Comparison of ENCODE assay signal across 9 cellular contexts in genomic region chr14:89773151-89773550, GRCh38.
DNase-seq lines count a peak whose midpoint lies in the region; ATAC-seq, FAIRE-seq and TF ChIP-seq lines count a peak whose summit lies in the region.
"Had no signal": no experiment of that assay in that cellular context is flagged by ENCODE, and none has a peak within 500 bp of the region (broad histone marks: within the 10 kb centered on the region; RNA-seq: fewer than 3 reads in every experiment).

No MANE protein-coding gene starts in this region.

- DNase-seq in GM13976 (ENCODE audit: low spot score) (peak; percentile 34), astrocyte (ENCODE audit: low read depth) (no peak), KBM-7 (no peak), HCEC 1CT (no peak), NCI-H1105 treated with DMSO at 0.1 percent for 48 hours (lab: John Stamatoyannopoulos, UW) (no peak)
- DNase-seq in activated CD4-positive, alpha-beta memory T cell treated with anti-CD3 and anti-CD28 coated beads for 36 hours = no peak

- no peak overlapping the region for H2AFZ ChIP-seq in astrocyte (ENCODE audit: low read depth, low read length)

- H3K36me3 ChIP-seq in astrocyte (ENCODE audit: insufficient read depth, low read length) = no peaks in the 10 kb centered on the region
- H3K36me3 ChIP-seq: pancreas had no signal

- POLR2A ChIA-PET in activated CD4-positive, alpha-beta memory T cell treated with anti-CD3 and anti-CD28 coated beads for 36 hours (lab: Charles Lee) = no interaction called here

- no peaks in the 10 kb centered on the region for H3K27me3 Mint-ChIP-seq in astrocyte (ENCODE audit: low read depth, unreplicated experiment)
- H3K27me3 Mint-ChIP-seq in activated CD4-positive, alpha-beta memory T cell treated with anti-CD3 and anti-CD28 coated beads for 36 hours = peaks cover 7% of the 10 kb centered on the region

- in situ Hi-C loops in GM13976 (cut with MboI; ENCODE audit: low sequenced_read_pairs, unreplicated experiment) = loop anchor here (25.0 kb wide), 1 partner anchor 736 kb away; no protein-coding TSS in a partner anchor
- in situ Hi-C loops in KBM-7 (cut with MboI; ENCODE audit: low pct_unique_long_range_greater_than_20kb, low sequenced_read_pairs) = loop anchor here (25.0 kb wide), 1 partner anchor 736 kb away; no protein-coding TSS in a partner anchor

- H3K27me3 ChIP-seq in astrocyte (ENCODE audit: insufficient read depth, low read length) = no peaks in the 10 kb centered on the region
- H3K27me3 ChIP-seq: pancreas had no signal

- peaks cover 20% of the 10 kb centered on the region for H3K4me1 ChIP-seq in astrocyte (ENCODE audit: insufficient read depth, low read length)
- H3K4me1 ChIP-seq: pancreas had no signal

- no peak overlapping the region for H3K4me3 ChIP-seq in astrocyte (ENCODE audit: insufficient read depth, low read depth, low read length)
- H3K4me3 ChIP-seq: pancreas had no signal

- no peaks in the 10 kb centered on the region for H3K79me2 ChIP-seq in astrocyte (ENCODE audit: insufficient read depth, low read length)

- H3K9me3 ChIP-seq in astrocyte (ENCODE audit: insufficient read depth, low read depth, low read length) = no peaks in the 10 kb centered on the region
- H3K9me3 ChIP-seq: pancreas had no signal

- no peak for FAIRE-seq in astrocyte (lab: Jason Lieb, UNC)
- FAIRE-seq: pancreas had no signal

- no peak overlapping the region for H3K27ac ChIP-seq in astrocyte (ENCODE audit: low read depth, low read length)
- H3K27ac ChIP-seq: pancreas had no signal

- H3K4me2 ChIP-seq in astrocyte (ENCODE audit: low read length) = peak overlapping the region; percentile 47

- H3K9me3 Mint-ChIP-seq in astrocyte (ENCODE audit: unreplicated experiment) = peaks cover under 1% of the 10 kb centered on the region
- no peaks in the 10 kb centered on the region for H3K9me3 Mint-ChIP-seq in activated CD4-positive, alpha-beta memory T cell treated with anti-CD3 and anti-CD28 coated beads for 36 hours

- peaks cover 10% of the 10 kb centered on the region for H3K4me1 Mint-ChIP-seq in astrocyte (ENCODE audit: low read depth, unreplicated experiment)
- peaks cover 15% of the 10 kb centered on the region for H3K4me1 Mint-ChIP-seq in activated CD4-positive, alpha-beta memory T cell treated with anti-CD3 and anti-CD28 coated beads for 36 hours (ENCODE audit: low read depth)

- TF ChIP-seq CTCF in GM13976 (IDR thresholded peaks at IDR 0.05; ENCODE audit: borderline replicate concordance, control extremely low read depth, extremely low read depth, insufficient read depth, missing control alignments) (no peak), astrocyte (IDR thresholded peaks at IDR 0.05; ENCODE audit: insufficient read depth, low read depth, low read length) (no peak)

- no peak overlapping the region for H3K4me3 Mint-ChIP-seq in astrocyte (ENCODE audit: unreplicated experiment)
- no peak overlapping the region for H3K4me3 Mint-ChIP-seq in activated CD4-positive, alpha-beta memory T cell treated with anti-CD3 and anti-CD28 coated beads for 36 hours

- no peaks in the 10 kb centered on the region for H3K36me3 Mint-ChIP-seq in astrocyte (ENCODE audit: low read depth, unreplicated experiment)
- H3K36me3 Mint-ChIP-seq in activated CD4-positive, alpha-beta memory T cell treated with anti-CD3 and anti-CD28 coated beads for 36 hours = no peaks in the 10 kb centered on the region

- CTCF ChIA-PET in activated CD4-positive, alpha-beta memory T cell treated with anti-CD3 and anti-CD28 coated beads for 36 hours (lab: Charles Lee) = interaction anchor here (1.4 kb wide), 1 partner anchor 733 kb away, joined by 3 read pairs; no protein-coding TSS in a partner anchor

- peak overlapping the region; percentile 77 for H3K27ac Mint-ChIP-seq in astrocyte (ENCODE audit: unreplicated experiment)
- H3K27ac Mint-ChIP-seq in activated CD4-positive, alpha-beta memory T cell treated with anti-CD3 and anti-CD28 coated beads for 36 hours = no peak overlapping the region

- H4K20me1 ChIP-seq in astrocyte (ENCODE audit: insufficient read depth, low read length) = no peaks in the 10 kb centered on the region

- peak overlapping the region; percentile 9 for H3K9ac ChIP-seq in astrocyte (ENCODE audit: low read length)

- peak; percentile 14 for ATAC-seq in GM19468 (IDR thresholded peaks at IDR 0.05; ENCODE audit: extremely low read depth, unreplicated experiment)
- peak; percentile 33 for ATAC-seq in HG03159 (IDR thresholded peaks at IDR 0.05; ENCODE audit: unreplicated experiment)

- intact Hi-C loops in activated CD4-positive, alpha-beta memory T cell treated with anti-CD3 and anti-CD28 coated beads for 36 hours (cut with micrococcal nuclease) = loop anchor here (5.0 kb wide), 1 partner anchor 144 kb away; no protein-coding TSS in a partner anchor
